8 cellular contexts compared by ENCODE assay signal in genomic region chr15:74872702-74873035, GRCh38. TPM values are rescaled to one million over a fixed set of nuclear protein-coding genes. Genes with fewer than 3 reads are reported as not detected.
DNase-seq lines count a peak whose midpoint lies in the region; ATAC-seq, FAIRE-seq and TF ChIP-seq lines count a peak whose summit lies in the region.

No MANE protein-coding gene starts in this region.

- no peak for DNase-seq in bronchial epithelial cell (ENCODE audit: low read depth)
- no peak for DNase-seq in mucosa of descending colon
- no peak for DNase-seq in G401 (ENCODE audit: low spot score)
- no peak for DNase-seq in NCI-H1048 (lab: John Stamatoyannopoulos, UW)
- DNase-seq in NCI-H510A (lab: John Stamatoyannopoulos, UW) = no peak
- DNase-seq in epidermal melanocyte (ENCODE audit: insufficient read length, low spot score) = no peak

- peak overlapping the region; percentile 92; the same call in 1 of the 2 replicates for H3K9ac ChIP-seq in HUES64 (ENCODE audit: low read depth, low read length)

- in situ Hi-C loops in G401 (cut with HindIII; ENCODE audit: low sequenced_read_pairs) = no loop called here

- TF ChIP-seq CTCF in 22Rv1 (IDR thresholded peaks at IDR 0.05) (no peak), bronchial epithelial cell (IDR thresholded peaks at IDR 0.05; ENCODE audit: insufficient read depth, low read length, severe bottlenecking) (no peak), mucosa of descending colon (IDR thresholded peaks at IDR 0.05) (no peak)

- H3K27ac ChIP-seq in 22Rv1 = peak overlapping the region; percentile 73
- peak overlapping the region; percentile 88; the same call in 1 of the 2 replicates for H3K27ac ChIP-seq in HUES64 (ENCODE audit: low read depth, low read length)

- FAIRE-seq in bronchial epithelial cell (lab: Jason Lieb, UNC) = no peak

- no peak for ATAC-seq in mucosa of descending colon

- H3K4me1 ChIP-seq in HUES64 (ENCODE audit: insufficient read depth, low read length) (peaks cover 9% of the 10 kb centered on the region; the same call in 1 of the 2 replicates), mucosa of descending colon (ENCODE audit: low read depth) (peaks cover 46% of the 10 kb centered on the region)

- WGBS in HUES64 = under 1% methylated on average over 11 of the region's 11 CpGs

- intact Hi-C loops in mucosa of descending colon (cut with DNase I, micrococcal nuclease) = no loop called here

- H3K27me3 ChIP-seq in HUES64 (ENCODE audit: insufficient read depth, low read length) = no peaks in the 10 kb centered on the region
- H3K27me3 ChIP-seq in bronchial epithelial cell (ENCODE audit: control insufficient read depth, insufficient read depth, low read length) = no peaks in the 10 kb centered on the region

- H3K9me3 ChIP-seq in HUES64 (ENCODE audit: insufficient read depth, low read depth, low read length) (0 out of 2 replicates have a peak, but pooled peaks cover 3% of the 10 kb centered on the region), mucosa of descending colon (no peaks in the 10 kb centered on the region)

- peaks cover 7% of the 10 kb centered on the region for H3K36me3 ChIP-seq in HUES64 (ENCODE audit: insufficient read depth, low read length)
- peaks cover 3% of the 10 kb centered on the region for H3K36me3 ChIP-seq in bronchial epithelial cell (ENCODE audit: control insufficient read depth, insufficient read depth, low read length)
- H3K36me3 ChIP-seq in mucosa of descending colon (ENCODE audit: low read depth) = no peaks in the 10 kb centered on the region

- H3K4me3 ChIP-seq in HUES64 (ENCODE audit: low read length) = peak overlapping the region; percentile 93
- H3K4me3 ChIP-seq in bronchial epithelial cell (ENCODE audit: low read depth, low read length) = peak overlapping the region; percentile 73
- H3K4me3 ChIP-seq in mucosa of descending colon = peak overlapping the region; percentile 68

RNA-seq across cellular contexts. Expression of gene SCAMP2, which starts 0.5 kb away (rescaled TPM):
- 19.9 TPM for polyA plus RNA-seq in HUES64 (2013, experiment 1 of 2)
- polyA plus RNA-seq in HUES64 (2013, experiment 2 of 2) = 25.2 TPM
- total RNA-seq in bronchial epithelial cell (20.5 and 30.7 TPM in 2 replicates), mucosa of descending colon (100 to 1,000 TPM; 125 to 236 (median 218) TPM)
- 7.6 and 13.2 TPM in 2 replicates for total RNA-seq in G401 (2014; rRNA removed; shearing (Covaris generic))

RNA-seq across cellular contexts. Expression of gene MPI, which starts 17.2 kb away (rescaled TPM):
- polyA plus RNA-seq in HUES64 (2013, experiment 1 of 2) = 22.5 TPM
- 29.9 TPM for polyA plus RNA-seq in HUES64 (2013, experiment 2 of 2)
- total RNA-seq in bronchial epithelial cell (25.0 and 35.0 TPM in 2 replicates), mucosa of descending colon (10 to 100 TPM; 50.2 to 96.5 (median 68.3) TPM)
- 81.8 and 85.8 TPM in 2 replicates for total RNA-seq in G401 (2014; rRNA removed; shearing (Covaris generic))

RNA-seq across cellular contexts. Expression of gene ULK3, which starts 29.7 kb away (rescaled TPM):
- polyA plus RNA-seq in HUES64 (2013, experiment 1 of 2) = 23.1 TPM
- 22.9 TPM for polyA plus RNA-seq in HUES64 (2013, experiment 2 of 2)
- total RNA-seq in bronchial epithelial cell = 17.4 and 23.6 TPM in 2 replicates
- total RNA-seq in mucosa of descending colon = 10 to 100 TPM; 66.5 to 89.3 (median 73.1) TPM
- total RNA-seq in G401 (2014; rRNA removed; shearing (Covaris generic)) = 32.1 and 40.9 TPM in 2 replicates

RNA-seq across cellular contexts. Expression of gene FAM219B, which starts 34.0 kb away (rescaled TPM):
- polyA plus RNA-seq in HUES64 (2013, experiment 1 of 2) = 28.8 TPM
- polyA plus RNA-seq in HUES64 (2013, experiment 2 of 2) = 28.1 TPM
- total RNA-seq in bronchial epithelial cell (67.3 and 72.4 TPM in 2 replicates), mucosa of descending colon (10 to 100 TPM; 50.7 to 88.2 (median 83.1) TPM)
- 53.5 and 58.8 TPM in 2 replicates for total RNA-seq in G401 (2014; rRNA removed; shearing (Covaris generic))

RNA-seq across cellular contexts. Expression of gene CPLX3, which starts 46.2 kb away (rescaled TPM):
- not detected for polyA plus RNA-seq in HUES64 (2013, experiment 1 of 2)
- polyA plus RNA-seq in HUES64 (2013, experiment 2 of 2) = 0.19 TPM
- not detected in 2 replicates for total RNA-seq in bronchial epithelial cell
- under 1 TPM in 2 of 3 donors, not detected in 1; 0.16 to 0.19 TPM for total RNA-seq in mucosa of descending colon
- not detected in 2 replicates for total RNA-seq in G401 (2014; rRNA removed; shearing (Covaris generic))
